ENCODE assay signal across 10 cellular contexts in the genomic region with DNA sequence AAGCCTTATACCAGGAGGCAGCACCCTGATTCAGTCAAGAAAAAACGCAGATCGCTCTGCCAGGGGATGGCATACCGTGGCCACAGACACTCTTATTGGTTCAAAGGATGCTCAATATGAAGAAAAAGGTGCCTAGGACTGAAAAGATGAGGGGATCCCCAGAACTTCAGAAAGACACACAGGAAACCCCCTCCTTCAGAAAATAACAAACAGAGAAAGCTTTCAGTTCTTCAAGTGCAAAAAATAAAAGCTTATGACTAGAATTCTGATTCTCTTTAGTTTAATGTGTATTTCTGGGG. TPM values are rescaled to one million over a fixed set of nuclear protein-coding genes. Genes with fewer than 3 reads are reported as not detected.
DNase-seq lines count a peak whose midpoint lies in the region; ATAC-seq and TF ChIP-seq lines count a peak whose summit lies in the region.
"Had no signal": no experiment of that assay in that cellular context is flagged by ENCODE, and none has a peak within 500 bp of the region (broad histone marks: within the 10 kb centered on the region; RNA-seq: fewer than 3 reads in every experiment).

No MANE protein-coding gene starts in this region.

- peak overlapping the region in 9 of 10 donors; percentile 61 to 86 (median 80) for H3K27ac Mint-ChIP-seq in naive thymus-derived CD8-positive, alpha-beta T cell
- no peak overlapping the region for H3K27ac Mint-ChIP-seq in CD14-positive monocyte

- H3K36me3 Mint-ChIP-seq in naive thymus-derived CD8-positive, alpha-beta T cell = no peaks in the 10 kb centered on the region
- H3K36me3 Mint-ChIP-seq in CD14-positive monocyte = no peaks in the 10 kb centered on the region

- POLR2A ChIA-PET in naive thymus-derived CD8-positive, alpha-beta T cell (lab: Charles Lee) = interaction anchor here (0.5 to 2.2 kb wide), 5 partner anchors 17 to 60 kb away, joined by 3 to 23 read pairs (median 3); partner anchors contain the start of gene MYB

- ATAC-seq in GM18520 (IDR thresholded peaks at IDR 0.05; ENCODE audit: unreplicated experiment) (peak; percentile 69), HG02798 (IDR thresholded peaks at IDR 0.05; ENCODE audit: poor library complexity, unreplicated experiment) (peak; percentile 78)
- peak; percentile 99 for ATAC-seq in naive thymus-derived CD8-positive, alpha-beta T cell

- intact Hi-C loops in CD14-positive monocyte (cut with micrococcal nuclease) = no loop called here

- no peaks in the 10 kb centered on the region for H3K9me3 Mint-ChIP-seq in naive thymus-derived CD8-positive, alpha-beta T cell
- no peaks in the 10 kb centered on the region for H3K9me3 Mint-ChIP-seq in CD14-positive monocyte
- H3K9me3 Mint-ChIP-seq: neural crest cell had no signal

- H3K27me3 Mint-ChIP-seq in naive thymus-derived CD8-positive, alpha-beta T cell = no peaks in the 10 kb centered on the region
- H3K27me3 Mint-ChIP-seq in CD14-positive monocyte (ENCODE audit: low read depth in 3 of 3) = peaks cover 0 to 3% (median 0%) of the 10 kb centered on the region in 3 donors

- no peak for TF ChIP-seq CTCF in CD14-positive monocyte (IDR thresholded peaks at IDR 0.05)

- peak; percentile 6 for DNase-seq in T-helper 22 cell (ENCODE audit: low read depth)
- DNase-seq in naive thymus-derived CD8-positive, alpha-beta T cell = peak in 9 of 10 donors; percentile 38 to 81 (median 70)
- DNase-seq in CD14-positive monocyte (ENCODE audit: low spot score) = no peak
- DNase-seq in ecto neural progenitor cell (ENCODE audit: low spot score) = no peak
- no peak for DNase-seq in LoVo (ENCODE audit: low spot score)
- no peak for DNase-seq in occipital lobe (lab: John Stamatoyannopoulos, UW)

- H3K4me1 Mint-ChIP-seq in naive thymus-derived CD8-positive, alpha-beta T cell = peaks cover 13 to 39% (median 29%) of the 10 kb centered on the region in 4 donors
- peaks cover 16% of the 10 kb centered on the region for H3K4me1 Mint-ChIP-seq in CD14-positive monocyte
- H3K4me1 Mint-ChIP-seq: neural crest cell had no signal

- H3K4me3 Mint-ChIP-seq in naive thymus-derived CD8-positive, alpha-beta T cell = peak overlapping the region in 9 of 10 donors; percentile 1 to 52 (median 38)
- H3K4me3 Mint-ChIP-seq in CD14-positive monocyte = no peak overlapping the region
- H3K4me3 Mint-ChIP-seq: neural crest cell had no signal

RNA-seq across cellular contexts. Expression of gene MYB, which starts 17.7 kb away (rescaled TPM):
- 10 to 100 TPM; 20.9 to 22.5 TPM for total RNA-seq in naive thymus-derived CD8-positive, alpha-beta T cell
- 1 to 10 TPM; 2.4 to 4.8 (median 2.5) TPM for polyA plus RNA-seq in naive thymus-derived CD8-positive, alpha-beta T cell
- polyA plus RNA-seq in CD14-positive monocyte = 1 to 10 TPM; 1.7 to 2.2 TPM
- total RNA-seq in occipital lobe = 1.7 TPM
- total RNA-seq: thoracic aorta had no signal

Comparison
In these comparisons a context has a peak if more than half of its experiments do, and no peak if none do; other contexts are left out.
1. DNase-seq: peak in T-helper 22 cell (single experiment) and naive thymus-derived CD8-positive, alpha-beta T cell (9 of 10); none in CD14-positive monocyte (single experiment), ecto neural progenitor cell (single experiment), LoVo (single experiment) and occipital lobe (single experiment).
2. H3K27ac Mint-ChIP-seq: peak in naive thymus-derived CD8-positive, alpha-beta T cell (9 of 10); none in CD14-positive monocyte (0 of 7).
3. H3K4me3 Mint-ChIP-seq: peak in naive thymus-derived CD8-positive, alpha-beta T cell (9 of 10); none in CD14-positive monocyte (0 of 2).
4. Peak in every context shown above with its lines, with median percentiles within 50 percentile points of each other: ATAC-seq.